26 cellular contexts compared by ENCODE assay signal in genomic region chr7:76173566-76174205, GRCh38. TPM values are rescaled to one million over a fixed set of nuclear protein-coding genes. Genes with fewer than 3 reads are reported as not detected.
"Had no signal": no experiment of that assay in that cellular context is flagged by ENCODE, and none has a peak within 500 bp of the region (broad histone marks: within the 10 kb centered on the region; RNA-seq: fewer than 3 reads in every experiment).

No MANE protein-coding gene starts in this region.

- H3K4me3 ChIP-seq: colonic mucosa, esophagus squamous epithelium, gastrocnemius medialis, heart right ventricle, left lung, lower lobe of right lung had no signal

- H3K4me1 ChIP-seq: colonic mucosa, gastrocnemius medialis had no signal

- ATAC-seq: effector memory CD8-positive, alpha-beta T cell; esophagus mucosa; gastrocnemius medialis; left cardiac atrium; left lung; left ventricle myocardium superior; lower lobe of right lung had no signal

- H3K36me3 ChIP-seq: colonic mucosa, esophagus squamous epithelium, gastrocnemius medialis, heart right ventricle, left lung, lower lobe of right lung had no signal

- H3K27me3 ChIP-seq: colonic mucosa, esophagus squamous epithelium, gastrocnemius medialis, heart right ventricle, left lung had no signal

- H3K9me3 ChIP-seq: colonic mucosa, esophagus squamous epithelium, gastrocnemius medialis, heart right ventricle, left lung, lower lobe of right lung had no signal

- FAIRE-seq: endometrium, islet of Langerhans, keratinocyte had no signal

- DNase-seq: colonic mucosa; cortex of kidney; effector CD8-positive, alpha-beta T cell; effector memory CD8-positive, alpha-beta T cell; endodermal cell; erythroblast; esophagus squamous epithelium; foreskin fibroblast; foreskin melanocyte; gastrocnemius medialis; glutamatergic neuron; head of caudate nucleus; heart right ventricle; hippocampal formation; left cardiac atrium; left ventricle myocardium superior; lower lobe of right lung; mesendoderm; midbrain had no signal

- H3K27ac ChIP-seq: colonic mucosa, epithelial cell of prostate, esophagus squamous epithelium, gastrocnemius medialis, heart right ventricle, left lung, lower lobe of right lung had no signal

RNA-seq across cellular contexts. Expression of gene SRRM3, which starts 28.0 kb away (rescaled TPM):
- total RNA-seq: mononuclear cell had no signal
